ENCODE assay signal across 18 cellular contexts in genomic region chr2:178331474-178332431, GRCh38.
DNase-seq lines count a peak whose midpoint lies in the region; ATAC-seq and TF ChIP-seq lines count a peak whose summit lies in the region.
"Had no signal": no experiment of that assay in that cellular context is flagged by ENCODE, and none has a peak within 500 bp of the region (broad histone marks: within the 10 kb centered on the region; RNA-seq: fewer than 3 reads in every experiment).

No MANE protein-coding gene starts in this region.

- peaks cover 0 to 4% (median 0%) of the 10 kb centered on the region in 7 donors for H3K4me1 Mint-ChIP-seq in naive thymus-derived CD4-positive, alpha-beta T cell
- H3K4me1 Mint-ChIP-seq: activated B cell treated with CpG ODN at 0.5 μM for 24 hours had no signal

- DNase-seq in AG08395 (ENCODE audit: low spot score) (peak; percentile 28), HuH-7 (ENCODE audit: low spot score) (peak; percentile 14), RWPE2 (ENCODE audit: low spot score) (no peak), lower lobe of right lung (no peak), tibial nerve (ENCODE audit: low spot score in 2 of 2) (no peak)
- no peak for DNase-seq in activated CD4-positive, alpha-beta T cell treated with anti-CD3 and anti-CD28 coated beads, Interleukin-2, amount 50 U/mL, for 4 hours
- DNase-seq in activated naive CD4-positive, alpha-beta T cell (lab: John Stamatoyannopoulos, UW), result no peak
- no peak for DNase-seq in naive thymus-derived CD4-positive, alpha-beta T cell
- DNase-seq: activated B cell treated with CpG ODN at 0.5 μM for 24 hours, activated gamma-delta T cell, colonic mucosa, KG1, NCI-H2029, SHP77, trophoblast cell had no signal

- 91 to 93% methylated on average over 9 of the region's 9 CpGs for WGBS in tibial nerve, 2 donors

- no peak for TF ChIP-seq CTCF in RWPE2 (IDR thresholded peaks at IDR 0.05; ENCODE audit: poor library complexity, severe bottlenecking)
- no peak for TF ChIP-seq CTCF in lower lobe of right lung (IDR thresholded peaks at IDR 0.05)
- TF ChIP-seq CTCF in tibial nerve (IDR thresholded peaks at IDR 0.05), result no peak

- no peaks in the 10 kb centered on the region for H3K9me3 Mint-ChIP-seq in naive thymus-derived CD4-positive, alpha-beta T cell
- H3K9me3 Mint-ChIP-seq: activated B cell treated with CpG ODN at 0.5 μM for 24 hours; T-helper 1 cell treated with Interleukin-12 subunit alpha and Interleukin-12 subunit beta and Interleukin-4 antibody, amounts not matched to agents 30 μg/mL and 1 μg/mL, for 36 hours had no signal

- intact Hi-C loops in lower lobe of right lung (cut with DNase I), result no loop called here
- intact Hi-C loops in naive thymus-derived CD4-positive, alpha-beta T cell (cut with micrococcal nuclease), result no loop called here

- H3K4me3 ChIP-seq in RWPE2 (ENCODE audit: severe bottlenecking) (no peak overlapping the region), lower lobe of right lung (no peak overlapping the region), tibial nerve (no peak overlapping the region)
- no peak overlapping the region for H3K4me3 ChIP-seq in naive thymus-derived CD4-positive, alpha-beta T cell (ENCODE audit: low read length)
- H3K4me3 ChIP-seq: ascending aorta, colonic mucosa, smooth muscle cell had no signal

- H3K36me3 Mint-ChIP-seq in naive thymus-derived CD4-positive, alpha-beta T cell, result peaks cover 0 to 3% (median 0%) of the 10 kb centered on the region in 5 donors

- H3K4me1 ChIP-seq in RWPE2 (ENCODE audit: insufficient read depth, poor library complexity, severe bottlenecking), result peaks cover 12% of the 10 kb centered on the region
- H3K4me1 ChIP-seq in lower lobe of right lung, result no peaks in the 10 kb centered on the region
- H3K4me1 ChIP-seq in naive thymus-derived CD4-positive, alpha-beta T cell (ENCODE audit: control insufficient read depth in 2 of 2, insufficient read depth in 2 of 2, low read length in 2 of 2), result no peaks in the 10 kb centered on the region
- H3K4me1 ChIP-seq in tibial nerve, result no peaks in the 10 kb centered on the region
- H3K4me1 ChIP-seq: ascending aorta, colonic mucosa had no signal

- no peak overlapping the region for H3K4me3 Mint-ChIP-seq in naive thymus-derived CD4-positive, alpha-beta T cell
- H3K4me3 Mint-ChIP-seq: activated B cell treated with CpG ODN at 0.5 μM for 24 hours; T-helper 1 cell treated with Interleukin-12 subunit alpha and Interleukin-12 subunit beta and Interleukin-4 antibody, amounts not matched to agents 30 μg/mL and 1 μg/mL, for 36 hours had no signal

- peaks cover 4 to 9% (median 5%) of the 10 kb centered on the region in 5 donors for H3K27me3 Mint-ChIP-seq in naive thymus-derived CD4-positive, alpha-beta T cell

- no peak for TF ChIP-seq POLR2A in tibial nerve (IDR thresholded peaks at IDR 0.05)

- H3K9me3 ChIP-seq in RWPE2 (ENCODE audit: severe bottlenecking), result no peaks in the 10 kb centered on the region
- H3K9me3 ChIP-seq in lower lobe of right lung, result no peaks in the 10 kb centered on the region
- H3K9me3 ChIP-seq in naive thymus-derived CD4-positive, alpha-beta T cell (ENCODE audit: control insufficient read depth in 2 of 3, low read length in 3 of 3), result no peaks in the 10 kb centered on the region
- H3K9me3 ChIP-seq in tibial nerve, result no peaks in the 10 kb centered on the region
- H3K9me3 ChIP-seq: ascending aorta, colonic mucosa had no signal

- no peak for TF ChIP-seq EP300 in tibial nerve (IDR thresholded peaks at IDR 0.05)

- CTCF ChIA-PET in naive thymus-derived CD4-positive, alpha-beta T cell (lab: Charles Lee), result no interaction called here

- ATAC-seq in RWPE2 (ENCODE audit: low read depth), result peak; percentile 96
- peak; percentile 88 to 89 for ATAC-seq in lower lobe of right lung
- ATAC-seq in naive thymus-derived CD4-positive, alpha-beta T cell, result no peak

- H3K27ac ChIP-seq in RWPE2 (ENCODE audit: poor library complexity, severe bottlenecking) (peak overlapping the region; percentile 9), lower lobe of right lung (peak overlapping the region; percentile 66), tibial nerve (no peak overlapping the region)
- H3K27ac ChIP-seq in naive thymus-derived CD4-positive, alpha-beta T cell (ENCODE audit: low read depth, low read length), result no peak overlapping the region
- H3K27ac ChIP-seq: ascending aorta, colonic mucosa had no signal

- H3K36me3 ChIP-seq in RWPE2 (ENCODE audit: low read depth) (no peaks in the 10 kb centered on the region; the same call in 1 of the 2 replicates), lower lobe of right lung (no peaks in the 10 kb centered on the region), tibial nerve (peaks cover 0 to 7% (median 0%) of the 10 kb centered on the region in 3 donors)
- H3K36me3 ChIP-seq in naive thymus-derived CD4-positive, alpha-beta T cell (ENCODE audit: control insufficient read depth in 2 of 3, insufficient read depth in 3 of 3, low read length in 3 of 3), result no peaks in the 10 kb centered on the region
- H3K36me3 ChIP-seq: colonic mucosa had no signal

- POLR2A ChIA-PET in naive thymus-derived CD4-positive, alpha-beta T cell (lab: Charles Lee), result no interaction called here

- H3K27ac Mint-ChIP-seq in naive thymus-derived CD4-positive, alpha-beta T cell, result no peak overlapping the region
- H3K27ac Mint-ChIP-seq: activated B cell treated with CpG ODN at 0.5 μM for 24 hours; T-helper 1 cell treated with Interleukin-12 subunit alpha and Interleukin-12 subunit beta and Interleukin-4 antibody, amounts not matched to agents 30 μg/mL and 1 μg/mL, for 36 hours had no signal

- no peaks in the 10 kb centered on the region for H3K27me3 ChIP-seq in RWPE2 (ENCODE audit: insufficient read depth, poor library complexity, severe bottlenecking)
- no peaks in the 10 kb centered on the region for H3K27me3 ChIP-seq in lower lobe of right lung (ENCODE audit: low read depth)
- H3K27me3 ChIP-seq in naive thymus-derived CD4-positive, alpha-beta T cell (ENCODE audit: control insufficient read depth in 2 of 2, insufficient read depth in 2 of 2, low read length in 2 of 2), result peaks cover 0 to 3% of the 10 kb centered on the region in 2 donors
- no peaks in the 10 kb centered on the region for H3K27me3 ChIP-seq in tibial nerve
- H3K27me3 ChIP-seq: ascending aorta, colonic mucosa had no signal

Comparison
In these comparisons a context has a peak if more than half of its experiments do, and no peak if none do; other contexts are left out.
1. DNase-seq: peak in AG08395 (single experiment) and HuH-7 (single experiment); none in RWPE2 (single experiment), lower lobe of right lung (single experiment), activated CD4-positive, alpha-beta T cell treated with anti-CD3 and anti-CD28 coated beads, Interleukin-2, amount 50 U/mL, for 4 hours (0 of 2), activated naive CD4-positive, alpha-beta T cell (0 of 4), naive thymus-derived CD4-positive, alpha-beta T cell (0 of 9) and tibial nerve (0 of 2).
2. H3K27ac ChIP-seq: peak in RWPE2 (single experiment) and lower lobe of right lung (single experiment); none in naive thymus-derived CD4-positive, alpha-beta T cell (single experiment) and tibial nerve (0 of 4).